ENCODE assay signal across 12 cellular contexts in genomic region chr7:105680505-105681187, GRCh38.
DNase-seq lines count a peak whose midpoint lies in the region; ATAC-seq and TF ChIP-seq lines count a peak whose summit lies in the region.
"Had no signal": no experiment of that assay in that cellular context is flagged by ENCODE, and none has a peak within 500 bp of the region (broad histone marks: within the 10 kb centered on the region; RNA-seq: fewer than 3 reads in every experiment).

No MANE protein-coding gene starts in this region.

- H3K79me2 ChIP-seq in SK-N-SH (ENCODE audit: insufficient read depth), result no peaks in the 10 kb centered on the region

- H3K9me2 ChIP-seq in SK-N-SH, result no peaks in the 10 kb centered on the region

- H4K20me1 ChIP-seq in SK-N-SH (ENCODE audit: insufficient read depth), result no peaks in the 10 kb centered on the region

- H3K27me3 ChIP-seq in heart right ventricle (no peaks in the 10 kb centered on the region), ovary (no peaks in the 10 kb centered on the region), upper lobe of left lung (no peaks in the 10 kb centered on the region), SK-N-SH (ENCODE audit: insufficient read depth) (no peaks in the 10 kb centered on the region)

- H3K9me3 ChIP-seq in heart right ventricle (no peaks in the 10 kb centered on the region), ovary (no peaks in the 10 kb centered on the region), upper lobe of left lung (no peaks in the 10 kb centered on the region), SK-N-SH (no peaks in the 10 kb centered on the region)

- 80 to 84% methylated on average over 9 of the region's 9 CpGs for WGBS in heart right ventricle, 2 donors
- 58 to 64% (median 64%) methylated on average over 9 of the region's 9 CpGs for WGBS in ovary, 3 donors
- WGBS in upper lobe of left lung, 2 donors, result 64 to 86% methylated on average over 8 to 9 of the region's 9 CpGs
- WGBS in SK-N-SH (ENCODE audit: low lambda C conversion rate), result 86% methylated on average over 9 of the region's 9 CpGs

- no peak for TF ChIP-seq CTCF in heart right ventricle (IDR thresholded peaks at IDR 0.05)
- no peak for TF ChIP-seq CTCF in ovary (IDR thresholded peaks at IDR 0.05)
- no peak for TF ChIP-seq CTCF in upper lobe of left lung (IDR thresholded peaks at IDR 0.05)
- no peak for TF ChIP-seq CTCF in SK-N-SH (IDR thresholded peaks at IDR 0.05)

- H3K4me2 ChIP-seq in SK-N-SH, result no peak overlapping the region

- CTCF ChIA-PET in SK-N-SH (lab: Yijun Ruan, JAX), result interaction anchor here (1.6 to 4.8 kb wide), 2 partner anchors 24 to 362 kb away, joined by 6 to 19 read pairs; no protein-coding TSS in a partner anchor

- no peak overlapping the region for H2AFZ ChIP-seq in SK-N-SH (ENCODE audit: low read depth)

- H3K4me3 ChIP-seq in heart right ventricle, result no peak overlapping the region
- H3K4me3 ChIP-seq in ovary, result no peak overlapping the region
- H3K4me3 ChIP-seq in upper lobe of left lung, result no peak overlapping the region
- no peak overlapping the region for H3K4me3 ChIP-seq in SK-N-SH (ENCODE audit: low read depth in 2 of 2, low read length in 1 of 2)

- no peak for TF ChIP-seq RAD21 in SK-N-SH (IDR thresholded peaks at IDR 0.05; ENCODE audit: low read length)

- no peaks in the 10 kb centered on the region for H3F3A ChIP-seq in SK-N-SH (replicated peaks; ENCODE audit: insufficient read depth)

- ATAC-seq in heart right ventricle (peak in 6 of 8 donors; percentile 7 to 62 (median 26)), upper lobe of left lung (ENCODE audit: low FRiP score in 2 of 2) (peak in 1 of 2 donors; percentile 41), HG03378 (IDR thresholded peaks at IDR 0.05; ENCODE audit: unreplicated experiment) (no peak)

- DNase-seq in DMS53 (lab: John Stamatoyannopoulos, UW) (peak; percentile 23), DMS53 treated with DMSO at 0.1 percent for 48 hours (lab: John Stamatoyannopoulos, UW; ENCODE audit: unreplicated experiment) (no peak), heart right ventricle (peak; percentile 26 to 37), ovary (peak; percentile 57 to 82 (median 75)), upper lobe of left lung (peak in 1 of 2 donors; percentile 86), SK-N-SH (no peak)
- DNase-seq in central memory CD4-positive, alpha-beta T cell, result no peak
- DNase-seq: activated naive CD8-positive, alpha-beta T cell treated with anti-CD3 and anti-CD28 coated beads, Interleukin-2, amount 10 ng/mL, durations not matched to agents 7 days and 5 days; erythroblast; MM.1S had no signal

- H3K36me3 ChIP-seq in heart right ventricle, result no peaks in the 10 kb centered on the region
- H3K36me3 ChIP-seq in ovary, result no peaks in the 10 kb centered on the region
- H3K36me3 ChIP-seq in upper lobe of left lung, result no peaks in the 10 kb centered on the region
- no peaks in the 10 kb centered on the region for H3K36me3 ChIP-seq in SK-N-SH (replicated peaks in 1 of 2; ENCODE audit: control insufficient read depth in 1 of 2, insufficient read depth in 2 of 2, low read length in 1 of 2)

- POLR2A ChIA-PET in SK-N-SH (lab: Yijun Ruan, JAX), result no interaction called here

- H3K9ac ChIP-seq in SK-N-SH, result no peak overlapping the region

- TF ChIP-seq EP300 in ovary (IDR thresholded peaks at IDR 0.05) (no peak), upper lobe of left lung (IDR thresholded peaks at IDR 0.05) (peak in 1 of 4 donors; percentile 28), SK-N-SH (IDR thresholded peaks at IDR 0.05; ENCODE audit: borderline replicate concordance in 1 of 2, low read depth in 1 of 2, low read length in 1 of 2) (no peak)

- H3K4me1 ChIP-seq in heart right ventricle (peaks cover 0 to 64% (median 37%) of the 10 kb centered on the region in 9 donors), ovary (ENCODE audit: insufficient read depth) (peaks cover 13% of the 10 kb centered on the region), upper lobe of left lung (peaks cover 37 to 67% (median 53%) of the 10 kb centered on the region in 4 donors), SK-N-SH (ENCODE audit: control insufficient read depth in 1 of 2, insufficient read depth in 2 of 2, low read depth in 1 of 2, low read length in 1 of 2) (peaks cover 0 to 22% of the 10 kb centered on the region in 2 experiments; a peak in 2 of 4 replicates)

- intact Hi-C loops in heart right ventricle (cut with DNase I) (no loop called here), ovary (cut with DNase I) (no loop called here)

- TF ChIP-seq POLR2A in ovary (IDR thresholded peaks at IDR 0.05), result no peak
- no peak for TF ChIP-seq POLR2A in upper lobe of left lung (IDR thresholded peaks at IDR 0.05)

- H3K27ac ChIP-seq in heart right ventricle (peak overlapping the region in 4 of 10 donors; percentile 37 to 87 (median 50)), ovary (peak overlapping the region in 1 of 2 donors; percentile 57), upper lobe of left lung (peak overlapping the region in 3 of 4 donors; percentile 23 to 72 (median 45)), SK-N-SH (ENCODE audit: low read depth in 2 of 2, low read length in 1 of 2) (no peak overlapping the region)
- H3K27ac ChIP-seq: 22Rv1 had no signal

TF ChIP-seq in SK-N-SH, 30 proteins besides CTCF, POLR2A, EP300 and RAD21:
- TF ChIP-seq RXRA (IDR thresholded peaks at IDR 0.05; ENCODE audit: borderline replicate concordance, low read depth) (no peak), FOSL2 (IDR thresholded peaks at IDR 0.05; ENCODE audit: borderline replicate concordance, low read depth) (no peak)

Comparison
In these comparisons a context has a peak if more than half of its experiments do, and no peak if none do; other contexts are left out.
1. DNase-seq: peak in DMS53 (single experiment), heart right ventricle (2 of 2) and ovary (5 of 5); none in DMS53 treated with DMSO at 0.1 percent for 48 hours (single experiment), SK-N-SH (single experiment) and central memory CD4-positive, alpha-beta T cell (single experiment).
2. H3K27ac ChIP-seq: peak in upper lobe of left lung (3 of 4); none in SK-N-SH (0 of 2).